In the genomic region with DNA sequence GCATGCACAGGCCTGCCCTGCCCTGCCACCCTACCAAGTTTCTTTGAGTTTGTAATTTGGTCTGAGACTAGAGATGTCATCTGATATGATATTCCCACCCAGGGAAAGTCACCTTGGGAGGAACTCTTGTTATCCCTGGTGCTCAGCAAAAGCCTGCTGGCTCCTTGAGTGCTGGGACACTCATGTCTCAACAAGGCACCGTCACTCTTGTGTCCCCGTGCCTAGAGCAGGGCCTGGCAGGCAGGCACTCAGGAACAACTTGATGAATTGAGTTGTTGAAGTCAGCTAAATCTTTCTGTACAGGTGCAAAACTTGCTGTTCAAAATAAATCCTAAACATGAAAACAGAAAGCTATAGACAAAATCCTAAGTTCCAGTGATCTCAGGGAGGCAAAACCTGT, we compare ENCODE assay signal across 28 cellular contexts.
DNase-seq lines count a peak whose midpoint lies in the region; ATAC-seq, FAIRE-seq and TF ChIP-seq lines count a peak whose summit lies in the region.
"Had no signal": no experiment of that assay in that cellular context is flagged by ENCODE, and none has a peak within 500 bp of the region (broad histone marks: within the 10 kb centered on the region; RNA-seq: fewer than 3 reads in every experiment).

No MANE protein-coding gene starts in this region.

- no peaks in the 10 kb centered on the region for H3K9me3 ChIP-seq in left lung
- H3K9me3 ChIP-seq: BE2C, HAP-1, Peyer's patch had no signal

- CTCF ChIA-PET in activated CD4-positive, alpha-beta T cell treated with anti-CD3 and anti-CD28 coated beads, Interleukin-2, amount 10 ng/mL, durations not matched to agents 7 days and 5 days (lab: Charles Lee) = interaction anchor here (1.1 to 1.7 kb wide), 3 partner anchors 11 to 152 kb away, joined by 3 to 6 read pairs (median 3); no protein-coding TSS in a partner anchor

- no peak overlapping the region for H3K4me3 Mint-ChIP-seq in T-helper 1 cell treated with Interleukin-12 subunit alpha and Interleukin-12 subunit beta and Interleukin-4 antibody, amounts not matched to agents 30 μg/mL and 1 μg/mL, for 36 hours
- no peak overlapping the region for H3K4me3 Mint-ChIP-seq in activated CD4-positive, alpha-beta T cell treated with anti-CD3 and anti-CD28 coated beads, Interleukin-2, amount 10 ng/mL, durations not matched to agents 7 days and 5 days
- H3K4me3 Mint-ChIP-seq: CD14-positive monocyte had no signal

- no peak overlapping the region for H3K4me3 ChIP-seq in left lung
- H3K4me3 ChIP-seq: HAP-1, Peyer's patch, SK-N-MC had no signal

- H3K9me3 Mint-ChIP-seq in T-helper 1 cell treated with Interleukin-12 subunit alpha and Interleukin-12 subunit beta and Interleukin-4 antibody, amounts not matched to agents 30 μg/mL and 1 μg/mL, for 36 hours = no peaks in the 10 kb centered on the region
- H3K9me3 Mint-ChIP-seq in activated CD4-positive, alpha-beta T cell treated with anti-CD3 and anti-CD28 coated beads, Interleukin-2, amount 10 ng/mL, durations not matched to agents 7 days and 5 days = no peaks in the 10 kb centered on the region
- H3K9me3 Mint-ChIP-seq: IgD-negative memory B cell had no signal

- no peaks in the 10 kb centered on the region for H3K36me3 ChIP-seq in left lung
- H3K36me3 ChIP-seq: BE2C, HAP-1, Peyer's patch had no signal

- H3K27me3 ChIP-seq in left lung = no peaks in the 10 kb centered on the region
- H3K27me3 ChIP-seq: BE2C, Peyer's patch had no signal

- peak overlapping the region; percentile 9 for H3K27ac Mint-ChIP-seq in T-helper 1 cell treated with Interleukin-12 subunit alpha and Interleukin-12 subunit beta and Interleukin-4 antibody, amounts not matched to agents 30 μg/mL and 1 μg/mL, for 36 hours
- H3K27ac Mint-ChIP-seq in activated CD4-positive, alpha-beta T cell treated with anti-CD3 and anti-CD28 coated beads, Interleukin-2, amount 10 ng/mL, durations not matched to agents 7 days and 5 days = no peak overlapping the region
- H3K27ac Mint-ChIP-seq: IgD-negative memory B cell had no signal

- intact Hi-C loops in left lung (cut with DNase I) = no loop called here

- H3K27ac ChIP-seq in left lung = no peak overlapping the region
- H3K27ac ChIP-seq: KMS-11, Peyer's patch, SK-N-MC had no signal

- POLR2A ChIA-PET in activated CD4-positive, alpha-beta T cell treated with anti-CD3 and anti-CD28 coated beads, Interleukin-2, amount 10 ng/mL, durations not matched to agents 7 days and 5 days (lab: Charles Lee) = no interaction called here

- TF ChIP-seq CTCF in left lung (IDR thresholded peaks at IDR 0.05) = no peak

- FAIRE-seq in GM12892 (lab: Jason Lieb, UNC) = no peak
- FAIRE-seq: D721Med, GM18507 had no signal

- peak; percentile 19 for ATAC-seq in left lung

- H3K27me3 Mint-ChIP-seq in T-helper 1 cell treated with Interleukin-12 subunit alpha and Interleukin-12 subunit beta and Interleukin-4 antibody, amounts not matched to agents 30 μg/mL and 1 μg/mL, for 36 hours (ENCODE audit: low read depth) = peaks cover 33% of the 10 kb centered on the region
- peaks cover 15% of the 10 kb centered on the region for H3K27me3 Mint-ChIP-seq in activated CD4-positive, alpha-beta T cell treated with anti-CD3 and anti-CD28 coated beads, Interleukin-2, amount 10 ng/mL, durations not matched to agents 7 days and 5 days
- H3K27me3 Mint-ChIP-seq: IgD-negative memory B cell had no signal

- H3K36me3 Mint-ChIP-seq in T-helper 1 cell treated with Interleukin-12 subunit alpha and Interleukin-12 subunit beta and Interleukin-4 antibody, amounts not matched to agents 30 μg/mL and 1 μg/mL, for 36 hours (ENCODE audit: low read depth) = no peaks in the 10 kb centered on the region
- peaks cover 2% of the 10 kb centered on the region for H3K36me3 Mint-ChIP-seq in activated CD4-positive, alpha-beta T cell treated with anti-CD3 and anti-CD28 coated beads, Interleukin-2, amount 10 ng/mL, durations not matched to agents 7 days and 5 days (ENCODE audit: low read depth)
- H3K36me3 Mint-ChIP-seq: CD14-positive monocyte had no signal

- no peak for TF ChIP-seq POLR2A in GM12892 (IDR thresholded peaks at IDR 0.05; ENCODE audit: low read depth, low read length)

- peaks cover 22 to 33% of the 10 kb centered on the region in 2 donors for H3K4me1 ChIP-seq in left lung
- H3K4me1 ChIP-seq: BE2C had no signal

- peaks cover 29% of the 10 kb centered on the region for H3K4me1 Mint-ChIP-seq in T-helper 1 cell treated with Interleukin-12 subunit alpha and Interleukin-12 subunit beta and Interleukin-4 antibody, amounts not matched to agents 30 μg/mL and 1 μg/mL, for 36 hours (ENCODE audit: low read depth)
- peaks cover 39% of the 10 kb centered on the region for H3K4me1 Mint-ChIP-seq in activated CD4-positive, alpha-beta T cell treated with anti-CD3 and anti-CD28 coated beads, Interleukin-2, amount 10 ng/mL, durations not matched to agents 7 days and 5 days

- DNase-seq in T-helper 1 cell = no peak
- peak; percentile 25 for DNase-seq in RPMI8226
- peak; percentile 48 to 67 for DNase-seq in left lung
- DNase-seq in GM12892 (ENCODE audit: insufficient read length) = no peak
- no peak for DNase-seq in activated CD4-positive, alpha-beta T cell treated with anti-CD3 and anti-CD28 coated beads, Interleukin-2, amount 10 ng/mL, durations not matched to agents 7 days and 5 days
- DNase-seq in D341Med (ENCODE audit: low spot score) = no peak
- DNase-seq: 8988T, ACHN, BE2C, GOT3, NCI-H1092, NCI-H1417 treated with DMSO at 0.1 percent for 48 hours, NCI-H1694 treated with DMSO at 0.1 percent for 48 hours, NCI-H2081, NCI-H2171 treated with DMSO at 0.1 percent for 48 hours, NCI-H345, NCI-H524 treated with DMSO at 0.1 percent for 48 hours, NCI-H82, Peyer's patch, SIG-M5 had no signal

Comparison
In these comparisons a context has a peak if more than half of its experiments do, and no peak if none do; other contexts are left out.
1. DNase-seq: peak in RPMI8226 (single experiment) and left lung (2 of 2); none in T-helper 1 cell (0 of 5), GM12892 (single experiment), activated CD4-positive, alpha-beta T cell treated with anti-CD3 and anti-CD28 coated beads, Interleukin-2, amount 10 ng/mL, durations not matched to agents 7 days and 5 days (single experiment) and D341Med (single experiment).